Comparison of ENCODE assay signal across 24 cellular contexts in genomic region chr17:35185849-35186248, GRCh38. TPM values are rescaled to one million over a fixed set of nuclear protein-coding genes. Genes with fewer than 3 reads are reported as not detected.
A peak's percentile ranks its signal among the peaks of the same experiment; 100 is the strongest.
DNase-seq lines count a peak whose midpoint lies in the region; ATAC-seq and TF ChIP-seq lines count a peak whose summit lies in the region.
"Had no signal": no experiment of that assay in that cellular context is flagged by ENCODE, and none has a peak within 500 bp of the region (broad histone marks: within the 10 kb centered on the region; RNA-seq: fewer than 3 reads in every experiment).

No MANE protein-coding gene starts in this region.

- no peak overlapping the region for H3K4me3 ChIP-seq in GM12865 (ENCODE audit: low read depth, low read length)
- H3K4me3 ChIP-seq in OCI-LY3 (ENCODE audit: low read length): peak overlapping the region; percentile 51
- H3K4me3 ChIP-seq in naive thymus-derived CD4-positive, alpha-beta T cell (ENCODE audit: low read length): no peak overlapping the region
- H3K4me3 ChIP-seq: adrenal gland, sigmoid colon had no signal

- 0 out of 2 replicates have a peak, but pooled peaks cover 2% of the 10 kb centered on the region for H3K27me3 ChIP-seq in OCI-LY3 (ENCODE audit: low read depth, low read length)
- H3K27me3 ChIP-seq in naive thymus-derived CD4-positive, alpha-beta T cell (ENCODE audit: control insufficient read depth in 2 of 2, insufficient read depth in 2 of 2, low read length in 2 of 2): no peaks in the 10 kb centered on the region
- H3K27me3 ChIP-seq: adrenal gland, sigmoid colon had no signal

- H3K27ac Mint-ChIP-seq in naive thymus-derived CD4-positive, alpha-beta T cell: peak overlapping the region in 6 of 9 donors; percentile 14 to 92 (median 55)
- H3K27ac Mint-ChIP-seq: activated T-helper 1 cell treated with anti-CD3 and anti-CD28 coated beads, Interleukin-12 subunit alpha, Interleukin-12 subunit beta, Interleukin-2, Interleukin-4 antibody, amounts not matched to agents 30 ng/mL and 10 ng/mL and 1 ng/mL, durations not matched to agents 14 hours and 24 hours and 36 hours had no signal

- peaks cover 36 to 84% (median 71%) of the 10 kb centered on the region in 7 donors for H3K4me1 Mint-ChIP-seq in naive thymus-derived CD4-positive, alpha-beta T cell

- no peaks in the 10 kb centered on the region for H4K20me1 ChIP-seq in OCI-LY3 (ENCODE audit: insufficient read depth, low read length)

- no peak for TF ChIP-seq CTCF in GM12865 (IDR thresholded peaks at IDR 0.05; ENCODE audit: insufficient read depth, low read depth, low read length, missing control alignments)
- TF ChIP-seq CTCF in OCI-LY3 (IDR thresholded peaks at IDR 0.05; ENCODE audit: low read depth, low read length): no peak

- H3K9me3 ChIP-seq in OCI-LY3 (ENCODE audit: insufficient read depth, low read length): no peaks in the 10 kb centered on the region
- H3K9me3 ChIP-seq in naive thymus-derived CD4-positive, alpha-beta T cell (ENCODE audit: control insufficient read depth in 2 of 3, low read length in 3 of 3): no peaks in the 10 kb centered on the region
- H3K9me3 ChIP-seq: adrenal gland, sigmoid colon had no signal

- POLR2A ChIA-PET in naive thymus-derived CD4-positive, alpha-beta T cell (lab: Charles Lee): interaction anchor here (0.6 to 1.6 kb wide), 6 partner anchors 20 to 58 kb away, joined by 3 to 7 read pairs (median 3); partner anchors contain the start of gene SLFN5

- H3K27me3 Mint-ChIP-seq in naive thymus-derived CD4-positive, alpha-beta T cell: no peaks in the 10 kb centered on the region

- peak overlapping the region in 1 of 10 donors; percentile 23 for H3K4me3 Mint-ChIP-seq in naive thymus-derived CD4-positive, alpha-beta T cell
- H3K4me3 Mint-ChIP-seq: activated T-helper 1 cell treated with anti-CD3 and anti-CD28 coated beads, Interleukin-12 subunit alpha, Interleukin-12 subunit beta, Interleukin-2, Interleukin-4 antibody, amounts not matched to agents 30 ng/mL and 10 ng/mL and 1 ng/mL, durations not matched to agents 14 hours and 24 hours and 36 hours had no signal

- peaks cover 23% of the 10 kb centered on the region for H3K4me1 ChIP-seq in OCI-LY3 (ENCODE audit: low read length)
- H3K4me1 ChIP-seq in naive thymus-derived CD4-positive, alpha-beta T cell (ENCODE audit: control insufficient read depth in 2 of 2, insufficient read depth in 2 of 2, low read length in 2 of 2): peaks cover 14 to 44% of the 10 kb centered on the region in 2 donors
- H3K4me1 ChIP-seq: adrenal gland, parathyroid adenoma, sigmoid colon had no signal

- H3K9me3 Mint-ChIP-seq in naive thymus-derived CD4-positive, alpha-beta T cell: peaks cover 0 to 5% (median 0%) of the 10 kb centered on the region in 11 donors
- H3K9me3 Mint-ChIP-seq: activated T-helper 1 cell treated with anti-CD3 and anti-CD28 coated beads, Interleukin-12 subunit alpha, Interleukin-12 subunit beta, Interleukin-2, Interleukin-4 antibody, amounts not matched to agents 30 ng/mL and 10 ng/mL and 1 ng/mL, durations not matched to agents 14 hours and 24 hours and 36 hours had no signal

- CTCF ChIA-PET in naive thymus-derived CD4-positive, alpha-beta T cell (lab: Charles Lee): no interaction called here

- no peaks in the 10 kb centered on the region for H3K79me2 ChIP-seq in OCI-LY3 (ENCODE audit: low read length)
- H3K79me2 ChIP-seq: parathyroid adenoma had no signal

- H3K36me3 ChIP-seq in OCI-LY3 (replicated peaks; ENCODE audit: low read depth, low read length): peaks cover 3% of the 10 kb centered on the region
- H3K36me3 ChIP-seq in naive thymus-derived CD4-positive, alpha-beta T cell (ENCODE audit: control insufficient read depth in 2 of 3, insufficient read depth in 3 of 3, low read length in 3 of 3): no peaks in the 10 kb centered on the region
- H3K36me3 ChIP-seq: adrenal gland, sigmoid colon had no signal

- DNase-seq in GM12865 (ENCODE audit: low read depth): peak; percentile 67
- DNase-seq in naive thymus-derived CD4-positive, alpha-beta T cell: no peak
- no peak for DNase-seq in NK-92 treated with Interleukin-12 subunit alpha and Interleukin-12 subunit beta, amount 100 ng/mL, for 24 hours (lab: John Stamatoyannopoulos, UW)
- no peak for DNase-seq in DMS 273 treated with DMSO at 0.1 percent for 48 hours (lab: John Stamatoyannopoulos, UW)
- DNase-seq: adrenal gland, COR-L47, foreskin fibroblast, KG1, NCI-H1092 treated with DMSO at 0.1 percent for 48 hours, NCI-H2081 treated with DMSO at 0.1 percent for 48 hours, NCI-H446 treated with DMSO at 0.1 percent for 48 hours, sigmoid colon had no signal

- peak overlapping the region; percentile 79 for H3K27ac ChIP-seq in OCI-LY3 (ENCODE audit: low read length)
- no peak overlapping the region for H3K27ac ChIP-seq in naive thymus-derived CD4-positive, alpha-beta T cell (ENCODE audit: low read depth, low read length)
- H3K27ac ChIP-seq: adrenal gland, parathyroid adenoma, sigmoid colon had no signal

- H3K36me3 Mint-ChIP-seq in naive thymus-derived CD4-positive, alpha-beta T cell: peaks cover 0 to 7% (median 0%) of the 10 kb centered on the region in 5 donors

- ATAC-seq in GM18520 (IDR thresholded peaks at IDR 0.05; ENCODE audit: unreplicated experiment) (peak; percentile 47), GM21390 (IDR thresholded peaks at IDR 0.05; ENCODE audit: unreplicated experiment) (no peak), HG02798 (IDR thresholded peaks at IDR 0.05; ENCODE audit: poor library complexity, unreplicated experiment) (no peak)
- ATAC-seq in naive thymus-derived CD4-positive, alpha-beta T cell: peak; percentile 65
- ATAC-seq: Right ventricle myocardium inferior had no signal

- peak overlapping the region; percentile 22; the same call in 1 of the 2 replicates for H3K9ac ChIP-seq in OCI-LY3 (ENCODE audit: low read length)
- H3K9ac ChIP-seq: parathyroid adenoma had no signal

- H2AFZ ChIP-seq in OCI-LY3 (ENCODE audit: low read depth, low read length): peak overlapping the region; percentile 63; the same call in 1 of the 2 replicates
- H2AFZ ChIP-seq: parathyroid adenoma had no signal

- intact Hi-C loops in naive thymus-derived CD4-positive, alpha-beta T cell (cut with micrococcal nuclease): no loop called here

- peak overlapping the region; percentile 62 for H3K4me2 ChIP-seq in OCI-LY3 (ENCODE audit: low read length)

RNA-seq across cellular contexts. Expression of gene SLC35G3, which starts 8.3 kb away (rescaled TPM):
- total RNA-seq in naive thymus-derived CD4-positive, alpha-beta T cell: not detected
- not detected for polyA plus RNA-seq in naive thymus-derived CD4-positive, alpha-beta T cell
- total RNA-seq: activated T-helper 1 cell treated with anti-CD3 and anti-CD28 coated beads, Interleukin-12 subunit alpha, Interleukin-12 subunit beta, Interleukin-2, Interleukin-4 antibody, amounts not matched to agents 30 ng/mL and 10 ng/mL and 1 ng/mL, durations not matched to agents 14 hours and 24 hours and 36 hours; adrenal gland; bronchial epithelial cell; Daoy; lung microvascular endothelial cell; myocyte; Right ventricle myocardium inferior; sigmoid colon; urinary bladder had no signal
- polyA plus RNA-seq: adrenal gland, sigmoid colon, urinary bladder had no signal

RNA-seq across cellular contexts. Expression of gene UNC45B, which starts 38.2 kb away (rescaled TPM):
- total RNA-seq in naive thymus-derived CD4-positive, alpha-beta T cell: under 1 TPM; 0.10 to 0.62 (median 0.29) TPM
- under 1 TPM; 0.10 to 0.22 TPM for polyA plus RNA-seq in naive thymus-derived CD4-positive, alpha-beta T cell
- total RNA-seq: activated T-helper 1 cell treated with anti-CD3 and anti-CD28 coated beads, Interleukin-12 subunit alpha, Interleukin-12 subunit beta, Interleukin-2, Interleukin-4 antibody, amounts not matched to agents 30 ng/mL and 10 ng/mL and 1 ng/mL, durations not matched to agents 14 hours and 24 hours and 36 hours; bronchial epithelial cell; Daoy; lung microvascular endothelial cell; sigmoid colon had no signal

RNA-seq across cellular contexts. Expression of gene NLE1, which starts 43.7 kb away (rescaled TPM):
- 10 to 100 TPM in 4 of 5 experiments, 1 to 10 TPM in 1; 10.0 to 29.4 (median 21.8) TPM for total RNA-seq in naive thymus-derived CD4-positive, alpha-beta T cell
- polyA plus RNA-seq in naive thymus-derived CD4-positive, alpha-beta T cell: 10 to 100 TPM in 1 of 2 donors, 1 to 10 TPM in 1; 6.1 to 10.7 TPM

RNA-seq across cellular contexts. Expression of gene SLFN5, which starts 57.0 kb away (rescaled TPM):
- total RNA-seq in naive thymus-derived CD4-positive, alpha-beta T cell: 100 to 1,000 TPM in 4 of 5 experiments, 10 to 100 TPM in 1; 80.0 to 199 (median 133) TPM
- polyA plus RNA-seq in naive thymus-derived CD4-positive, alpha-beta T cell: 100 to 1,000 TPM; 103 to 169 TPM

Comparison
In these comparisons a context has a peak if more than half of its experiments do, and no peak if none do; other contexts are left out.
1. ATAC-seq: peak in GM18520 (single experiment) and naive thymus-derived CD4-positive, alpha-beta T cell (single experiment); none in GM21390 (single experiment) and HG02798 (single experiment).